In genomic region chr2:38505779-38506178, GRCh38 we compare ENCODE assay signal across 9 cellular contexts.
DNase-seq lines count a peak whose midpoint lies in the region; ATAC-seq and TF ChIP-seq lines count a peak whose summit lies in the region.
"Had no signal": no experiment of that assay in that cellular context is flagged by ENCODE, and none has a peak within 500 bp of the region (broad histone marks: within the 10 kb centered on the region; RNA-seq: fewer than 3 reads in every experiment).

No MANE protein-coding gene starts in this region.

- H3K9me3 ChIP-seq in SK-N-SH (no peaks in the 10 kb centered on the region), esophagus squamous epithelium (peaks cover 0 to 5% (median 0%) of the 10 kb centered on the region in 3 donors), mucosa of descending colon (peaks cover 6% of the 10 kb centered on the region), aorta (ENCODE audit: control insufficient read depth, low read length) (peaks cover 4% of the 10 kb centered on the region), MM.1S (replicated peaks; ENCODE audit: insufficient read depth, low read length) (no peaks in the 10 kb centered on the region)

- H3K9ac ChIP-seq in SK-N-SH: no peak overlapping the region
- H3K9ac ChIP-seq in MM.1S (ENCODE audit: low read length): no peak overlapping the region

- no peak for TF ChIP-seq POLR2A in esophagus squamous epithelium (IDR thresholded peaks at IDR 0.05)

- H3K9me2 ChIP-seq in SK-N-SH: no peaks in the 10 kb centered on the region
- H3K9me2 ChIP-seq in MM.1S (replicated peaks; ENCODE audit: insufficient read depth, low read length): no peaks in the 10 kb centered on the region

- H3F3A ChIP-seq in SK-N-SH (replicated peaks; ENCODE audit: insufficient read depth): peaks cover 5% of the 10 kb centered on the region
- H3F3A ChIP-seq in MM.1S (ENCODE audit: insufficient read depth, low read length): no peaks in the 10 kb centered on the region

- CTCF ChIA-PET in SK-N-SH (lab: Yijun Ruan, JAX): interaction anchor here (7.3 kb wide), 1 partner anchor 190 kb away, joined by 206 read pairs; no protein-coding TSS in a partner anchor

- H3K4me1 ChIP-seq in SK-N-SH (ENCODE audit: control insufficient read depth in 1 of 2, insufficient read depth in 2 of 2, low read depth in 1 of 2, low read length in 1 of 2) (peaks cover 17 to 18% of the 10 kb centered on the region in 2 experiments; a peak in 3 of 4 replicates), esophagus squamous epithelium (peaks cover 10 to 34% (median 22%) of the 10 kb centered on the region in 3 donors), mucosa of descending colon (ENCODE audit: low read depth) (no peaks in the 10 kb centered on the region), aorta (ENCODE audit: control insufficient read depth in 1 of 2, insufficient read depth in 2 of 2, low read length in 2 of 2) (peaks cover 4 to 6% of the 10 kb centered on the region in 2 donors), MM.1S (ENCODE audit: low read length) (no peaks in the 10 kb centered on the region)

- DNase-seq in SK-N-SH (no peak), esophagus squamous epithelium (lab: John Stamatoyannopoulos, UW) (no peak), mucosa of descending colon (no peak), aorta (peak; percentile 71 to 75), MM.1S (no peak), H7 (no peak), putamen (ENCODE audit: low spot score) (no peak)
- DNase-seq: NCI-H2171 had no signal

- H3K4me2 ChIP-seq in SK-N-SH: no peak overlapping the region
- no peak overlapping the region for H3K4me2 ChIP-seq in MM.1S (ENCODE audit: low read depth, low read length)

- POLR2A ChIA-PET in SK-N-SH (lab: Yijun Ruan, JAX): no interaction called here

- H2AFZ ChIP-seq in SK-N-SH (ENCODE audit: low read depth) (no peak overlapping the region; the same call in 1 of the 2 replicates), MM.1S (ENCODE audit: low read length) (no peak overlapping the region)

- no peak for TF ChIP-seq RAD21 in SK-N-SH (IDR thresholded peaks at IDR 0.05; ENCODE audit: low read length)

- TF ChIP-seq EP300 in SK-N-SH (IDR thresholded peaks at IDR 0.05; ENCODE audit: borderline replicate concordance in 1 of 2, low read depth in 1 of 2, low read length in 1 of 2): no peak

- intact Hi-C loops in esophagus squamous epithelium (cut with DNase I) (no loop called here), mucosa of descending colon (cut with DNase I, micrococcal nuclease) (loop anchor here in 1 of 2 donors (5.0 kb wide), 1 partner anchor 188 kb away; no protein-coding TSS in a partner anchor), aorta (cut with DNase I) (no loop called here)

- H3K4me3 ChIP-seq in SK-N-SH (ENCODE audit: low read depth in 2 of 2, low read length in 1 of 2): no peak overlapping the region
- H3K4me3 ChIP-seq in esophagus squamous epithelium: no peak overlapping the region
- no peak overlapping the region for H3K4me3 ChIP-seq in mucosa of descending colon
- H3K4me3 ChIP-seq in aorta (ENCODE audit: low read length in 2 of 2): no peak overlapping the region
- H3K4me3 ChIP-seq in MM.1S (ENCODE audit: low read length): no peak overlapping the region
- H3K4me3 ChIP-seq in H7 (ENCODE audit: insufficient read depth, low read depth, low read length): no peak overlapping the region

- no peaks in the 10 kb centered on the region for H3K36me3 ChIP-seq in SK-N-SH (replicated peaks in 1 of 2; ENCODE audit: control insufficient read depth in 1 of 2, insufficient read depth in 2 of 2, low read length in 1 of 2)
- H3K36me3 ChIP-seq in esophagus squamous epithelium: no peaks in the 10 kb centered on the region
- H3K36me3 ChIP-seq in mucosa of descending colon (ENCODE audit: low read depth): no peaks in the 10 kb centered on the region
- H3K36me3 ChIP-seq in aorta (ENCODE audit: control insufficient read depth in 1 of 2, insufficient read depth in 2 of 2, low read length in 1 of 2): no peaks in the 10 kb centered on the region
- H3K36me3 ChIP-seq in MM.1S (replicated peaks; ENCODE audit: insufficient read depth, low read length): no peaks in the 10 kb centered on the region
- H3K36me3 ChIP-seq in H7 (replicated peaks; ENCODE audit: control insufficient read depth, insufficient read depth, low read length): no peaks in the 10 kb centered on the region

- peak; percentile 51 for ATAC-seq in SK-N-SH treated with all-trans-retinoic acid at 6 μM for 48 hours
- peak; percentile 48 for ATAC-seq in mucosa of descending colon
- ATAC-seq in aorta (ENCODE audit: low FRiP score): peak; percentile 88

- H4K20me1 ChIP-seq in SK-N-SH (ENCODE audit: insufficient read depth): no peaks in the 10 kb centered on the region
- no peaks in the 10 kb centered on the region for H4K20me1 ChIP-seq in MM.1S (ENCODE audit: insufficient read depth, low read length)

- H3K27ac ChIP-seq in SK-N-SH (ENCODE audit: low read depth in 2 of 2, low read length in 1 of 2) (no peak overlapping the region), esophagus squamous epithelium (peak overlapping the region; percentile 9 to 76 (median 70)), aorta (ENCODE audit: low read depth in 1 of 2, low read length in 2 of 2) (peak overlapping the region in 1 of 2 donors; percentile 36), MM.1S (ENCODE audit: low read length) (no peak overlapping the region)

- no peaks in the 10 kb centered on the region for H3K79me2 ChIP-seq in SK-N-SH (ENCODE audit: insufficient read depth)
- H3K79me2 ChIP-seq in MM.1S (ENCODE audit: low read length): no peaks in the 10 kb centered on the region

- TF ChIP-seq CTCF in SK-N-SH (IDR thresholded peaks at IDR 0.05) (no peak), esophagus squamous epithelium (IDR thresholded peaks at IDR 0.05) (no peak), mucosa of descending colon (IDR thresholded peaks at IDR 0.05) (no peak), MM.1S (IDR thresholded peaks at IDR 0.05; ENCODE audit: low read length) (no peak)

- H3K27me3 ChIP-seq in SK-N-SH (ENCODE audit: insufficient read depth): no peaks in the 10 kb centered on the region; the same call in 1 of the 2 replicates
- no peaks in the 10 kb centered on the region for H3K27me3 ChIP-seq in esophagus squamous epithelium
- H3K27me3 ChIP-seq in aorta (ENCODE audit: control insufficient read depth in 1 of 2, insufficient read depth in 2 of 2, low read length in 1 of 2): no peaks in the 10 kb centered on the region
- no peaks in the 10 kb centered on the region for H3K27me3 ChIP-seq in MM.1S (replicated peaks; ENCODE audit: insufficient read depth, low read length)
- peaks cover 1% of the 10 kb centered on the region; the same call in 1 of the 2 replicates for H3K27me3 ChIP-seq in H7 (ENCODE audit: control insufficient read depth, insufficient read depth, low read length)

- WGBS in SK-N-SH (ENCODE audit: low lambda C conversion rate): 67% methylated on average over 2 of the region's 3 CpGs
- WGBS in esophagus squamous epithelium, 2 donors: 27 to 35% methylated on average over 3 of the region's 3 CpGs
- WGBS in aorta, 2 donors: 22 to 25% methylated on average over 3 of the region's 3 CpGs

TF ChIP-seq in SK-N-SH treated with all-trans-retinoic acid at 6 μM for 48 hours, 23 proteins besides CTCF, POLR2A, EP300 and RAD21:
- TF ChIP-seq RARB (CRISPR knock-in tag; IDR thresholded peaks at IDR 0.05) (no peak), OSR1 (CRISPR knock-in tag; IDR thresholded peaks at IDR 0.05) (no peak), ZNF8 (CRISPR knock-in tag; IDR thresholded peaks at IDR 0.05) (no peak), ESRRG (CRISPR knock-in tag; IDR thresholded peaks at IDR 0.05) (no peak), TOX (CRISPR knock-in tag; IDR thresholded peaks at IDR 0.05; ENCODE audit: borderline replicate concordance) (no peak), PATZ1 (CRISPR knock-in tag; IDR thresholded peaks at IDR 0.05; ENCODE audit: borderline replicate concordance) (no peak)

TF ChIP-seq in SK-N-SH, 30 proteins besides CTCF, POLR2A, EP300 and RAD21 (continues in another document):
- TF ChIP-seq GATA2 (CRISPR knock-in tag; IDR thresholded peaks at IDR 0.05): no peak
- no peak for TF ChIP-seq GABPA (IDR thresholded peaks at IDR 0.05; ENCODE audit: low read depth)
- no peak for TF ChIP-seq TCF12 (IDR thresholded peaks at IDR 0.05)
- TF ChIP-seq FOXM1 (IDR thresholded peaks at IDR 0.05; ENCODE audit: low read depth): no peak
- TF ChIP-seq TEAD4 (IDR thresholded peaks at IDR 0.05; ENCODE audit: borderline replicate concordance, insufficient read depth): no peak
- no peak for TF ChIP-seq MXI1 (IDR thresholded peaks at IDR 0.05; ENCODE audit: low read depth, low read length)
- no peak for TF ChIP-seq TAF1 (IDR thresholded peaks at IDR 0.05; ENCODE audit: borderline replicate concordance, low read depth, low read length)
- TF ChIP-seq YY1 (IDR thresholded peaks at IDR 0.05; ENCODE audit: low read depth): no peak
- no peak for TF ChIP-seq ZBTB33 (IDR thresholded peaks at IDR 0.05; ENCODE audit: borderline replicate concordance, low read depth)
- TF ChIP-seq USF2 (IDR thresholded peaks at IDR 0.05; ENCODE audit: borderline replicate concordance, low read depth, low read length): no peak
- no peak for TF ChIP-seq MEF2A (IDR thresholded peaks at IDR 0.05; ENCODE audit: borderline replicate concordance, low read depth)
- no peak for TF ChIP-seq NRF1 (IDR thresholded peaks at IDR 0.05; ENCODE audit: low read depth, low read length)
- no peak for TF ChIP-seq FOXJ3 (CRISPR knock-in tag; IDR thresholded peaks at IDR 0.05)
- TF ChIP-seq CHD2 (IDR thresholded peaks at IDR 0.05; ENCODE audit: low read length, partially characterized antibody): no peak

Comparison
In these comparisons a context has a peak if more than half of its experiments do, and no peak if none do; other contexts are left out.
1. DNase-seq: peak in aorta (2 of 2); none in SK-N-SH (single experiment), esophagus squamous epithelium (single experiment), mucosa of descending colon (0 of 3), MM.1S (single experiment), H7 (single experiment) and putamen (single experiment).
2. H3K27ac ChIP-seq: peak in esophagus squamous epithelium (4 of 4); none in SK-N-SH (0 of 2) and MM.1S (single experiment).
3. Peak in every context shown above with its lines, with median percentiles within 50 percentile points of each other: ATAC-seq.